ENCODE assay signal across 12 cellular contexts in genomic region chr4:80566203-80566872, GRCh38.
DNase-seq lines count a peak whose midpoint lies in the region; TF ChIP-seq lines count a peak whose summit lies in the region.
"Had no signal": no experiment of that assay in that cellular context is flagged by ENCODE, and none has a peak within 500 bp of the region (broad histone marks: within the 10 kb centered on the region; RNA-seq: fewer than 3 reads in every experiment).

No MANE protein-coding gene starts in this region.

- H3K9ac ChIP-seq in colonic mucosa (ENCODE audit: low read depth in 2 of 2, low read length in 2 of 2): no peak overlapping the region
- H3K9ac ChIP-seq in stomach smooth muscle (ENCODE audit: low read length in 2 of 2): no peak overlapping the region

- intact Hi-C loops in activated CD4-positive, alpha-beta T cell treated with anti-CD3 and anti-CD28 coated beads, Interleukin-2, amount 10 ng/mL, durations not matched to agents 24 days and 14 days (cut with micrococcal nuclease): no loop called here
- intact Hi-C loops in colonic mucosa (cut with DNase I): no loop called here

- H3K9me3 ChIP-seq in colonic mucosa (no peaks in the 10 kb centered on the region), stomach smooth muscle (ENCODE audit: control insufficient read depth in 2 of 2, low read length in 2 of 2) (no peaks in the 10 kb centered on the region)
- H3K9me3 ChIP-seq: esophagus muscularis mucosa had no signal

- H3K27ac Mint-ChIP-seq in activated CD4-positive, alpha-beta T cell treated with anti-CD3 and anti-CD28 coated beads, Interleukin-2, amount 10 ng/mL, durations not matched to agents 24 days and 14 days: no peak overlapping the region

- no peaks in the 10 kb centered on the region for H3K4me1 Mint-ChIP-seq in activated CD4-positive, alpha-beta T cell treated with anti-CD3 and anti-CD28 coated beads, Interleukin-2, amount 10 ng/mL, durations not matched to agents 24 days and 14 days

- peaks cover under 1% of the 10 kb centered on the region for H3K9me3 Mint-ChIP-seq in activated CD4-positive, alpha-beta T cell treated with anti-CD3 and anti-CD28 coated beads, Interleukin-2, amount 10 ng/mL, durations not matched to agents 24 days and 14 days

- H3K27ac ChIP-seq in colonic mucosa: no peak overlapping the region
- no peak overlapping the region for H3K27ac ChIP-seq in stomach smooth muscle (ENCODE audit: low read length)
- H3K27ac ChIP-seq in caudate nucleus (ENCODE audit: low read depth, low read length): no peak overlapping the region
- H3K27ac ChIP-seq: esophagus muscularis mucosa had no signal

- no peaks in the 10 kb centered on the region for H3K36me3 ChIP-seq in colonic mucosa
- H3K36me3 ChIP-seq in stomach smooth muscle (ENCODE audit: control insufficient read depth in 2 of 2, insufficient read depth in 2 of 2, low read length in 2 of 2): no peaks in the 10 kb centered on the region
- H3K36me3 ChIP-seq: esophagus muscularis mucosa had no signal

- H3K36me3 Mint-ChIP-seq in activated CD4-positive, alpha-beta T cell treated with anti-CD3 and anti-CD28 coated beads, Interleukin-2, amount 10 ng/mL, durations not matched to agents 24 days and 14 days (ENCODE audit: low read depth): no peaks in the 10 kb centered on the region

- no peaks in the 10 kb centered on the region for H3K27me3 Mint-ChIP-seq in activated CD4-positive, alpha-beta T cell treated with anti-CD3 and anti-CD28 coated beads, Interleukin-2, amount 10 ng/mL, durations not matched to agents 24 days and 14 days

- H3K4me3 ChIP-seq in colonic mucosa: peak overlapping the region; percentile 1
- H3K4me3 ChIP-seq in stomach smooth muscle (ENCODE audit: low read length in 2 of 2): peak overlapping the region; percentile 54 to 59
- H3K4me3 ChIP-seq: esophagus muscularis mucosa had no signal

- peak overlapping the region; percentile 20 for H3K4me3 Mint-ChIP-seq in activated CD4-positive, alpha-beta T cell treated with anti-CD3 and anti-CD28 coated beads, Interleukin-2, amount 10 ng/mL, durations not matched to agents 24 days and 14 days

- no peaks in the 10 kb centered on the region for H3K4me1 ChIP-seq in colonic mucosa
- no peaks in the 10 kb centered on the region for H3K4me1 ChIP-seq in stomach smooth muscle (ENCODE audit: control insufficient read depth, insufficient read depth, low read length)
- H3K4me1 ChIP-seq: esophagus muscularis mucosa had no signal

- DNase-seq in activated CD4-positive, alpha-beta T cell treated with anti-CD3 and anti-CD28 coated beads, Interleukin-2, amount 10 ng/mL, durations not matched to agents 24 days and 14 days: no peak
- DNase-seq in activated CD4-positive, alpha-beta T cell treated with anti-CD3 and anti-CD28 coated beads, Interleukin-2, amount 50 U/mL, for 1 hour: no peak
- DNase-seq in NCI-H526 (lab: John Stamatoyannopoulos, UW) (peak; percentile 7 to 21), colonic mucosa (no peak), AML-193 (lab: John Stamatoyannopoulos, UW) (no peak), caudate nucleus (lab: John Stamatoyannopoulos, UW) (no peak), iPS-NIHi7 (ENCODE audit: extremely low spot score) (no peak)
- DNase-seq: activated CD8-positive, alpha-beta memory T cell treated with anti-CD3 and anti-CD28 coated beads for 24 hours; MM.1S; SHP77 treated with DMSO at 0.1 percent for 48 hours had no signal

- H3K27me3 ChIP-seq in colonic mucosa (no peaks in the 10 kb centered on the region), stomach smooth muscle (ENCODE audit: control insufficient read depth in 1 of 2, insufficient read depth in 2 of 2, low read length in 2 of 2) (no peaks in the 10 kb centered on the region)
- H3K27me3 ChIP-seq: esophagus muscularis mucosa had no signal

- TF ChIP-seq CTCF in colonic mucosa (IDR thresholded peaks at IDR 0.05): no peak

Comparison
In these comparisons a context has a peak if more than half of its experiments do, and no peak if none do; other contexts are left out.
1. DNase-seq: peak in NCI-H526 (2 of 2); none in activated CD4-positive, alpha-beta T cell treated with anti-CD3 and anti-CD28 coated beads, Interleukin-2, amount 10 ng/mL, durations not matched to agents 24 days and 14 days (single experiment), activated CD4-positive, alpha-beta T cell treated with anti-CD3 and anti-CD28 coated beads, Interleukin-2, amount 50 U/mL, for 1 hour (single experiment), colonic mucosa (single experiment), AML-193 (0 of 2), caudate nucleus (0 of 61) and iPS-NIHi7 (single experiment).